Comparison of ENCODE assay signal across 16 cellular contexts in genomic region chr20:41085606-41086005, GRCh38.
"Had no signal": no experiment of that assay in that cellular context is flagged by ENCODE, and none has a peak within 500 bp of the region (broad histone marks: within the 10 kb centered on the region; RNA-seq: fewer than 3 reads in every experiment).

No MANE protein-coding gene starts in this region.

- H3K27me3 Mint-ChIP-seq: stimulated activated naive CD8-positive, alpha-beta T cell treated with anti-CD3 and anti-CD28 coated beads, Interleukin-15, amount 100 ng/mL, for 72 hours had no signal

- H3K27me3 ChIP-seq: brain microvascular endothelial cell, hepatocyte, neural progenitor cell, pancreas, testis had no signal

- H3K4me1 Mint-ChIP-seq: endodermal cell, neural progenitor cell had no signal

- H3K4me3 Mint-ChIP-seq: activated T-cell treated with anti-CD3 and anti-CD28 coated beads, Interleukin-2, amount 50 U/mL, for 4 hours; endodermal cell; neural progenitor cell; stimulated activated naive CD8-positive, alpha-beta T cell treated with anti-CD3 and anti-CD28 coated beads, Interleukin-15, amount 100 ng/mL, for 72 hours had no signal

- DNase-seq: activated CD4-positive, alpha-beta T cell treated with anti-CD3 and anti-CD28 coated beads for 48 hours; activated T-cell treated with anti-CD3 and anti-CD28 coated beads, Interleukin-2, amount 50 U/mL, for 4 hours; brain microvascular endothelial cell; cerebellar nuclear complex; dermis blood vessel endothelial cell; endodermal cell; left ventricle myocardium superior; pancreas; stimulated activated CD4-positive, alpha-beta T cell treated with anti-CD3 and anti-CD28 coated beads, Interleukin-4, amount 100 ng/mL, for 1 hour; stimulated activated CD8-positive, alpha-beta memory T cell treated with anti-CD3 and anti-CD28 coated beads, Interleukin-4, amount 100 ng/mL, for 48 hours; stimulated activated naive CD8-positive, alpha-beta T cell treated with anti-CD3 and anti-CD28 coated beads, Interleukin-15, amount 100 ng/mL, for 72 hours; T1000; testis; WERI-Rb-1 had no signal

- H3K9me3 ChIP-seq: pancreas, testis had no signal

- H3K9me3 Mint-ChIP-seq: activated T-cell treated with anti-CD3 and anti-CD28 coated beads, Interleukin-2, amount 50 U/mL, for 4 hours; endodermal cell; neural progenitor cell; stimulated activated naive CD8-positive, alpha-beta T cell treated with anti-CD3 and anti-CD28 coated beads, Interleukin-15, amount 100 ng/mL, for 72 hours had no signal

- ATAC-seq: activated T-cell treated with anti-CD3 and anti-CD28 coated beads, Interleukin-2, amount 50 U/mL, for 4 hours; left ventricle myocardium superior; pancreas; stimulated activated naive CD8-positive, alpha-beta T cell treated with anti-CD3 and anti-CD28 coated beads, Interleukin-15, amount 100 ng/mL, for 72 hours had no signal

- H3K27ac ChIP-seq: brain microvascular endothelial cell, hepatocyte, neural progenitor cell, pancreas, testis, WERI-Rb-1 had no signal

- H3K27ac Mint-ChIP-seq: endodermal cell; neural progenitor cell; stimulated activated naive CD8-positive, alpha-beta T cell treated with anti-CD3 and anti-CD28 coated beads, Interleukin-15, amount 100 ng/mL, for 72 hours had no signal

- H3K4me3 ChIP-seq: hepatocyte, neural progenitor cell, pancreas, testis had no signal
